Comparison of ENCODE assay signal across 1 cellular context in the genomic region with DNA sequence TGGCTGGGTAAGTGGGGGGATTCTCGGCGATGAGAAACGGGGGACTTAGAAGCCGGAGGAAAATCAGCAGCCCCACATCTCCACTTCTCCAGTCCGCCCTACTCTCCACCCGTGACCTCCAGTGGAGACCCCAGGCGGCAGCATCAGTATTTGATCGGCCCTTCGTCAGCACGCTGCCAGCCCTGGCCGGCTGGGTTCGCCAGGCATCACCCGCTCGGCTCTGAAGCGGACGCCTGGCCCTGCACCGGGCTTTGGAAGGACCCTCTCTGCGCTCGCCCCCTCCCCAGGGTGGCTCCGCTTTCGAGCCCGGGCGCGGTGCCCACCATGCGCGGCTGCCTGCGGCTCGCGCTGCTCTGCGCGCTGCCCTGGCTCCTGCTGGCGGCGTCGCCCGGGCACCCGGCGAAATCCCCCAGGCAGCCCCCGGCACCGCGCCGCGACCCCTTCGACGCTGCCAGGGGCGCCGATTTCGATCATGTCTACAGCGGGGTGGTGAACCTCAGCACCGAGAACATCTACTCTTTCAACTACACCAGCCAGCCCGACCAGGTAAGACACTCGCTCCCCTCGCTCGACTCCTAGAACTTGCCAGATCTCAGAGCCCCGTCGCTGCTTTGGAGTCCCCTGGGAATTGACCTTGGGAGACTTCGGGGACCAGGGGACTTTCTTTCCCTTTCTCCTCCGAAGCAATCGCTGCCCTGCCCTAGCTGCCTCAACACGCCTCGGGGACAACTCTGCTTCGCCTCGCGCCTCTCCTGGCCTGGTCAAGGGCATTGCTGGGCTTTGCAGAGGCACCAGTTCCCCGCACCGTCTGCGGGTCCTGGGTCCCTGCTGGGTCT.
A peak's percentile ranks its signal among the peaks of the same experiment; 100 is the strongest.
TF ChIP-seq lines count a peak whose summit lies in the region.

No MANE protein-coding gene starts in this region.

TF ChIP-seq in endothelial cell of umbilical vein, 7 proteins besides CTCF, POLR2A, EP300 and RAD21:
- peak; percentile 82 for TF ChIP-seq EZH2 (IDR thresholded peaks at IDR 0.05; ENCODE audit: borderline replicate concordance, low read depth, low read length, severe bottlenecking)
- TF ChIP-seq, protein P1, sequence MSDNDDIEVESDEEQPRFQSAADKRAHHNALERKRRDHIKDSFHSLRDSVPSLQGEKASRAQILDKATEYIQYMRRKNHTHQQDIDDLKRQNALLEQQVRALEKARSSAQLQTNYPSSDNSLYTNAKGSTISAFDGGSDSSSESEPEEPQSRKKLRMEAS (IDR thresholded peaks at IDR 0.05; ENCODE audit: insufficient read depth, insufficient read length), result no peak
